In the genomic region with DNA sequence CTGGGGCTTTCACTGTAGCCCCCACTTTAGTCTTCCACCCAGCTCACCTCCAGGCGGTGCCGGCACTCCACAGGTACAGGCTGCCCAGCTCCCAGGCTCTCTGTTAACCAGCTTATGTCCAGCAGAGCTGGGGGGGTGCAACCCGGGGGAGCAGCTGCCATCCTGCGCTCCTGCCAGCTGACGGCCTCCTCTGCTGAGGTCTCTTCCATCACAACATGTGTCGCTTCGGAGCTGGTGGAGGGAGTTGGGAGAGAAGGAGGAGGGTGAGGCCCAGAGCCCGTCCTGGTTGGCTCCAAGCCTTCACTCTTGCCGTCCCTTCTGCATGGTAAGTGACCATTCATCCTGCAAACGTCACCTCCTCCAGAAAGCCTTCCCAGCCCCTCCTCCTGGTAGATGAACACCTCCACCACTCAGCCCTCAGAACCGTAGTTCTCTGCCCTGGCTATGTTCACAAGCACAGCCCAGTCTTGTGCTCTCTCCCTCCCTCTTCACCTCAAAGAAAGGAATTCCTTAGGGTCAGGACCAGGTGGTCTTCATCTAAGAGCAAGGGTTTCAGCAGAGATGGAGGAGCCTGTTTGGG, we compare ENCODE assay signal across 10 cellular contexts. TPM values are rescaled to one million over a fixed set of nuclear protein-coding genes. Genes with fewer than 3 reads are reported as not detected.
DNase-seq lines count a peak whose midpoint lies in the region; ATAC-seq, FAIRE-seq and TF ChIP-seq lines count a peak whose summit lies in the region.
"Had no signal": no experiment of that assay in that cellular context is flagged by ENCODE, and none has a peak within 500 bp of the region (broad histone marks: within the 10 kb centered on the region; RNA-seq: fewer than 3 reads in every experiment).

No MANE protein-coding gene starts in this region.

- peaks cover 0 to 53% (median 51%) of the 10 kb centered on the region in 5 donors for H3K36me3 ChIP-seq in subcutaneous abdominal adipose tissue (ENCODE audit: control insufficient read depth in 5 of 5, insufficient read depth in 5 of 5, low read length in 5 of 5)

- peak overlapping the region in 2 of 5 donors; percentile 22 to 29 for H3K4me3 ChIP-seq in subcutaneous abdominal adipose tissue (ENCODE audit: low read depth in 1 of 5, low read length in 5 of 5)

- CTCF ChIA-PET in activated B cell treated with CpG ODN at 0.5 μM for 24 hours (lab: Charles Lee) = interaction anchor here (0.7 to 1.5 kb wide), 7 partner anchors 8 to 120 kb away, joined by 3 to 5 read pairs (median 3); a partner anchor contains a TSS

- H3K4me3 Mint-ChIP-seq in T-helper 2 cell treated with Interferon-gamma antibody and Interleukin-4, amounts not matched to agents 5 μg/mL and 100 μg/mL, for 36 hours = peak overlapping the region; percentile 80
- peak overlapping the region; percentile 89 for H3K4me3 Mint-ChIP-seq in activated B cell treated with CpG ODN at 0.5 μM for 24 hours

- intact Hi-C loops in activated B cell treated with CpG ODN at 0.5 μM for 24 hours (cut with micrococcal nuclease) (loop anchor here (1.0 kb wide), 1 partner anchor 485 kb away; no protein-coding TSS in a partner anchor), left ventricle myocardium superior (cut with micrococcal nuclease) (no loop called here)

- H3K36me3 Mint-ChIP-seq in T-helper 2 cell treated with Interferon-gamma antibody and Interleukin-4, amounts not matched to agents 5 μg/mL and 100 μg/mL, for 36 hours (ENCODE audit: low read depth) = peaks cover 24% of the 10 kb centered on the region
- H3K36me3 Mint-ChIP-seq in activated B cell treated with CpG ODN at 0.5 μM for 24 hours (ENCODE audit: low read depth) = peaks cover 50% of the 10 kb centered on the region

- H3K9ac ChIP-seq in subcutaneous abdominal adipose tissue (ENCODE audit: low read length in 5 of 5) = peak overlapping the region in 2 of 5 donors; percentile 35 to 60

- no peaks in the 10 kb centered on the region for H3K27me3 ChIP-seq in subcutaneous abdominal adipose tissue (ENCODE audit: control insufficient read depth in 5 of 5, insufficient read depth in 4 of 5, low read length in 5 of 5)
- H3K27me3 ChIP-seq: left lung had no signal

- H3K27me3 Mint-ChIP-seq in T-helper 2 cell treated with Interferon-gamma antibody and Interleukin-4, amounts not matched to agents 5 μg/mL and 100 μg/mL, for 36 hours (ENCODE audit: low read depth) = no peaks in the 10 kb centered on the region
- H3K27me3 Mint-ChIP-seq in activated B cell treated with CpG ODN at 0.5 μM for 24 hours = no peaks in the 10 kb centered on the region

- peak overlapping the region; percentile 95 for H3K27ac Mint-ChIP-seq in T-helper 2 cell treated with Interferon-gamma antibody and Interleukin-4, amounts not matched to agents 5 μg/mL and 100 μg/mL, for 36 hours
- peak overlapping the region; percentile 96 for H3K27ac Mint-ChIP-seq in activated B cell treated with CpG ODN at 0.5 μM for 24 hours

- TF ChIP-seq CTCF in activated B cell treated with CpG ODN at 0.5 μM for 24 hours (IDR thresholded peaks at IDR 0.05) = no peak

- no peaks in the 10 kb centered on the region for H3K9me3 Mint-ChIP-seq in T-helper 2 cell treated with Interferon-gamma antibody and Interleukin-4, amounts not matched to agents 5 μg/mL and 100 μg/mL, for 36 hours
- H3K9me3 Mint-ChIP-seq in activated B cell treated with CpG ODN at 0.5 μM for 24 hours = no peaks in the 10 kb centered on the region

- no peak for FAIRE-seq in urothelium cell line (lab: Jason Lieb, UNC)
- FAIRE-seq: A204.1 had no signal

- H3K9me3 ChIP-seq in subcutaneous abdominal adipose tissue (ENCODE audit: control insufficient read depth in 5 of 5, low read length in 5 of 5) = no peaks in the 10 kb centered on the region
- H3K9me3 ChIP-seq: left lung had no signal

- POLR2A ChIA-PET in activated B cell treated with CpG ODN at 0.5 μM for 24 hours (lab: Charles Lee) = interaction anchor here (0.7 to 3.5 kb wide), 13 partner anchors 8 to 67 kb away, joined by 3 to 52 read pairs (median 7); a partner anchor contains a TSS

- H3K4me1 ChIP-seq in subcutaneous abdominal adipose tissue (ENCODE audit: control insufficient read depth in 5 of 5, insufficient read depth in 5 of 5, low read length in 5 of 5) = peaks cover 2 to 55% (median 40%) of the 10 kb centered on the region in 5 donors

- H3K27ac ChIP-seq in subcutaneous abdominal adipose tissue (ENCODE audit: low read depth, low read length) = peak overlapping the region; percentile 69

- no peak for ATAC-seq in activated B cell treated with CpG ODN at 0.5 μM for 24 hours (ENCODE audit: low read depth)
- ATAC-seq in left ventricle myocardium superior = no peak
- no peak for ATAC-seq in HG03565 (IDR thresholded peaks at IDR 0.05; ENCODE audit: unreplicated experiment)
- ATAC-seq in esophagus mucosa = no peak
- ATAC-seq: left lung had no signal

- H3K4me1 Mint-ChIP-seq in T-helper 2 cell treated with Interferon-gamma antibody and Interleukin-4, amounts not matched to agents 5 μg/mL and 100 μg/mL, for 36 hours (ENCODE audit: low read depth) = peaks cover 21% of the 10 kb centered on the region
- H3K4me1 Mint-ChIP-seq in activated B cell treated with CpG ODN at 0.5 μM for 24 hours = peaks cover 58% of the 10 kb centered on the region

- no peak for DNase-seq in T-helper 2 cell treated with Interferon-gamma antibody and Interleukin-4, amounts not matched to agents 5 μg/mL and 100 μg/mL, for 36 hours (ENCODE audit: low spot score)
- DNase-seq in T-helper 2 cell (no peak), activated B cell treated with CpG ODN at 0.5 μM for 24 hours (no peak), left ventricle myocardium superior (peak; percentile 29), urothelium cell line (ENCODE audit: low spot score) (no peak)

RNA-seq across cellular contexts. Expression of a gene that starts 1.6 kb away (rescaled TPM):
- total RNA-seq in activated B cell treated with CpG ODN at 0.5 μM for 24 hours (53.0 and 69.7 TPM in 2 replicates), left ventricle myocardium superior (17.6 TPM), esophagus mucosa (14.8 TPM)

RNA-seq across cellular contexts. Expression of a gene that starts 15.4 kb away (rescaled TPM):
- total RNA-seq in activated B cell treated with CpG ODN at 0.5 μM for 24 hours (1.1 and 1.2 TPM in 2 replicates), left ventricle myocardium superior (967 TPM), esophagus mucosa (2.6 TPM)

RNA-seq across cellular contexts. Expression of a gene that starts 23.4 kb away (rescaled TPM):
- 17.4 and 21.7 TPM in 2 replicates for total RNA-seq in activated B cell treated with CpG ODN at 0.5 μM for 24 hours
- total RNA-seq in left ventricle myocardium superior = 18.4 TPM
- total RNA-seq in esophagus mucosa = 6.7 TPM

RNA-seq across cellular contexts. Expression of a gene that starts 36.3 kb away (rescaled TPM):
- 198 and 210 TPM in 2 replicates for total RNA-seq in activated B cell treated with CpG ODN at 0.5 μM for 24 hours
- total RNA-seq in left ventricle myocardium superior = 31.2 TPM
- 157 TPM for total RNA-seq in esophagus mucosa

RNA-seq across cellular contexts. Expression of a gene that starts 42.6 kb away (rescaled TPM):
- total RNA-seq in activated B cell treated with CpG ODN at 0.5 μM for 24 hours = 146 and 147 TPM in 2 replicates
- total RNA-seq in left ventricle myocardium superior = 92.9 TPM
- 104 TPM for total RNA-seq in esophagus mucosa

Comparison
In these comparisons a context has a peak if more than half of its experiments do, and no peak if none do; other contexts are left out.
1. RNA of a gene that starts 15.4 kb away (total RNA-seq): 967 TPM in left ventricle myocardium superior (single experiment); 2.6 TPM in esophagus mucosa (single experiment) and 1.1 to 1.2 TPM in activated B cell treated with CpG ODN at 0.5 μM for 24 hours; every median in the first group is over 100 times any median in the second.